ENCODE assay signal across 37 cellular contexts in the genomic region with DNA sequence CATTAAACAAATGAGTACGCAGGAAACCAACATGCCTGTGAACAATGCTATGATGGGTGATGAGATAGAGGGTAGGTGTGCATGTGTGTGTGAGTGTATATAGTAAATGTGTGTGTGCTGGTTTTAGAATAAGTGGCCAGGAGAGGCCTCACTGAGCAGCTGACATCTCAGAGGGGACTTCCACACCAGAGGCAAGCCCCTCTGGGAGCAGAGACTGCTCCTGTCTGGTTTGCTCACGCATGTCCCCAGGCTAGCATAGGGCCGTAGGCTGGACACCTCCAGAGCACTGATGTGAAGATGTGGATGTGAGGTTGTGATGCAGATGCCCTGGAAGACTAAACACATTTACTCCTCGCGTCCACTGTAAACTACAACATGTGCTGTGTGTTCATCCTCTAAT.
"Had no signal": no experiment of that assay in that cellular context is flagged by ENCODE, and none has a peak within 500 bp of the region (broad histone marks: within the 10 kb centered on the region; RNA-seq: fewer than 3 reads in every experiment).

No MANE protein-coding gene starts in this region.

- H3K36me3 ChIP-seq: adrenal gland, brain microvascular endothelial cell, breast epithelium, cardiac muscle cell had no signal

- ATAC-seq: activated CD8-positive, alpha-beta memory T cell treated with anti-CD3 and anti-CD28 coated beads, Interleukin-2, amount 10 ng/mL, durations not matched to agents 7 days and 5 days; activated CD8-positive, alpha-beta T cell treated with anti-CD3 and anti-CD28 coated beads, Interleukin-2, amount 10 ng/mL, durations not matched to agents 7 days and 5 days; activated naive CD4-positive, alpha-beta T cell treated with anti-CD3 and anti-CD28 coated beads, Interleukin-2, amount 50 U/mL, for 72 hours; body of pancreas had no signal

- H3K4me3 ChIP-seq: adrenal gland, body of pancreas, breast epithelium, cardiac muscle cell had no signal

- H3K36me3 Mint-ChIP-seq: activated CD8-positive, alpha-beta memory T cell treated with anti-CD3 and anti-CD28 coated beads, Interleukin-2, amount 10 ng/mL, durations not matched to agents 7 days and 5 days; activated naive CD4-positive, alpha-beta T cell treated with anti-CD3 and anti-CD28 coated beads, Interleukin-2, amount 50 U/mL, for 72 hours; activated naive CD8-positive, alpha-beta T cell treated with anti-CD3 and anti-CD28 coated beads, Interleukin-2, amount 10 ng/mL, durations not matched to agents 7 days and 5 days had no signal

- H3K27me3 ChIP-seq: adrenal gland, body of pancreas, brain microvascular endothelial cell, breast epithelium, cardiac muscle cell had no signal

- FAIRE-seq: astrocyte, TTC549 had no signal

- H3K4me1 Mint-ChIP-seq: activated B cell treated with CpG ODN at 0.5 μM for 24 hours; activated CD4-positive, alpha-beta memory T cell treated with anti-CD3 and anti-CD28 coated beads, Interleukin-2, amount 10 ng/mL, durations not matched to agents 7 days and 5 days; activated CD4-positive, alpha-beta T cell treated with anti-CD3 and anti-CD28 coated beads, Interleukin-2, amount 10 ng/mL, durations not matched to agents 7 days and 5 days; activated CD8-positive, alpha-beta memory T cell treated with anti-CD3 and anti-CD28 coated beads, Interleukin-2, amount 10 ng/mL, durations not matched to agents 7 days and 5 days; activated naive CD8-positive, alpha-beta T cell treated with anti-CD3 and anti-CD28 coated beads, Interleukin-2, amount 10 ng/mL, durations not matched to agents 7 days and 5 days; central memory CD8-positive, alpha-beta T cell had no signal

- H3K27ac Mint-ChIP-seq: activated B cell treated with CpG ODN at 0.5 μM for 24 hours; activated CD4-positive, alpha-beta memory T cell treated with anti-CD3 and anti-CD28 coated beads, Interleukin-2, amount 10 ng/mL, durations not matched to agents 7 days and 5 days; activated CD4-positive, alpha-beta T cell treated with anti-CD3 and anti-CD28 coated beads, Interleukin-2, amount 10 ng/mL, durations not matched to agents 7 days and 5 days; activated CD8-positive, alpha-beta memory T cell treated with anti-CD3 and anti-CD28 coated beads, Interleukin-2, amount 10 ng/mL, durations not matched to agents 7 days and 5 days; activated CD8-positive, alpha-beta T cell treated with anti-CD3 and anti-CD28 coated beads, Interleukin-2, amount 10 ng/mL, durations not matched to agents 7 days and 5 days; activated naive CD4-positive, alpha-beta T cell treated with anti-CD3 and anti-CD28 coated beads for 36 hours; activated naive CD4-positive, alpha-beta T cell treated with anti-CD3 and anti-CD28 coated beads, Interleukin-2, amount 50 U/mL, for 72 hours; activated naive CD8-positive, alpha-beta T cell treated with anti-CD3 and anti-CD28 coated beads, Interleukin-2, amount 10 ng/mL, durations not matched to agents 7 days and 5 days; activated T-cell treated with anti-CD3 and anti-CD28 coated beads, Interleukin-2, amount 50 U/mL, for 24 hours; activated T-helper 2 cell treated with anti-CD3 and anti-CD28 coated beads, Interferon-gamma antibody, Interleukin-2, Interleukin-4, amounts not matched to agents 10 μg/mL and 5 μg/mL and 100 μg/mL, durations not matched to agents 14 hours and 24 hours and 36 hours; T-helper 1 cell treated with Interleukin-12 subunit alpha and Interleukin-12 subunit beta and Interleukin-4 antibody, amounts not matched to agents 30 μg/mL and 1 μg/mL, for 36 hours; T-helper 2 cell treated with Interferon-gamma antibody and Interleukin-4, amounts not matched to agents 5 μg/mL and 100 μg/mL, for 36 hours had no signal

- H3K9me3 Mint-ChIP-seq: activated B cell treated with CpG ODN at 0.5 μM for 24 hours; activated CD4-positive, alpha-beta memory T cell treated with anti-CD3 and anti-CD28 coated beads, Interleukin-2, amount 10 ng/mL, durations not matched to agents 7 days and 5 days; activated CD4-positive, alpha-beta T cell treated with anti-CD3 and anti-CD28 coated beads, Interleukin-2, amount 10 ng/mL, durations not matched to agents 7 days and 5 days; activated naive CD4-positive, alpha-beta T cell treated with anti-CD3 and anti-CD28 coated beads for 36 hours; activated naive CD4-positive, alpha-beta T cell treated with anti-CD3 and anti-CD28 coated beads, Interleukin-2, amount 50 U/mL, for 72 hours; activated naive CD8-positive, alpha-beta T cell treated with anti-CD3 and anti-CD28 coated beads, Interleukin-2, amount 10 ng/mL, durations not matched to agents 7 days and 5 days; activated T-cell treated with anti-CD3 and anti-CD28 coated beads, Interleukin-2, amount 50 U/mL, for 24 hours; activated T-helper 2 cell treated with anti-CD3 and anti-CD28 coated beads, Interferon-gamma antibody, Interleukin-2, Interleukin-4, amounts not matched to agents 10 μg/mL and 5 μg/mL and 100 μg/mL, durations not matched to agents 14 hours and 24 hours and 36 hours; central memory CD8-positive, alpha-beta T cell; T-helper 1 cell treated with Interleukin-12 subunit alpha and Interleukin-12 subunit beta and Interleukin-4 antibody, amounts not matched to agents 30 μg/mL and 1 μg/mL, for 36 hours; T-helper 2 cell treated with Interferon-gamma antibody and Interleukin-4, amounts not matched to agents 5 μg/mL and 100 μg/mL, for 36 hours had no signal

- H3K27me3 Mint-ChIP-seq: activated B cell treated with CpG ODN at 0.5 μM for 24 hours; activated naive CD8-positive, alpha-beta T cell treated with anti-CD3 and anti-CD28 coated beads, Interleukin-2, amount 10 ng/mL, durations not matched to agents 7 days and 5 days; activated T-cell treated with anti-CD3 and anti-CD28 coated beads, Interleukin-2, amount 50 U/mL, for 24 hours had no signal

- H3K27ac ChIP-seq: adrenal gland, body of pancreas, brain microvascular endothelial cell, breast epithelium, cardiac muscle cell, VCaP had no signal

- DNase-seq: activated B cell treated with CpG ODN at 0.5 μM for 24 hours; activated CD4-positive, alpha-beta memory T cell treated with anti-CD3 and anti-CD28 coated beads, Interleukin-2, amount 10 ng/mL, durations not matched to agents 7 days and 5 days; activated CD4-positive, alpha-beta T cell treated with anti-CD3 and anti-CD28 coated beads for 48 hours; activated CD4-positive, alpha-beta T cell treated with anti-CD3 and anti-CD28 coated beads, Interleukin-2, amount 10 ng/mL, durations not matched to agents 7 days and 5 days; activated CD4-positive, alpha-beta T cell treated with anti-CD3 and anti-CD28 coated beads, Interleukin-2, amount 50 U/mL, for 48 hours; activated CD4-positive, CD25-positive, alpha-beta regulatory T cell treated with anti-CD3 and anti-CD28 coated beads, Interleukin-2, amount 50 U/mL, for 72 hours; activated CD8-positive, alpha-beta memory T cell treated with anti-CD3 and anti-CD28 coated beads for 24 hours; activated CD8-positive, alpha-beta memory T cell treated with anti-CD3 and anti-CD28 coated beads, Interleukin-2, amount 10 ng/mL, durations not matched to agents 7 days and 5 days; activated CD8-positive, alpha-beta memory T cell treated with anti-CD3 and anti-CD28 coated beads, Interleukin-2, amount 50 U/mL, for 48 hours; activated CD8-positive, alpha-beta T cell treated with anti-CD3 and anti-CD28 coated beads, Interleukin-2, amount 10 ng/mL, durations not matched to agents 7 days and 5 days; activated effector memory CD4-positive, alpha-beta T cell treated with Interleukin-2 at 50 U/mL for 16 hours; activated gamma-delta T cell; activated naive CD4-positive, alpha-beta T cell treated with anti-CD3 and anti-CD28 coated beads for 36 hours; activated naive CD4-positive, alpha-beta T cell treated with anti-CD3 and anti-CD28 coated beads, Interleukin-2, amount 50 U/mL, for 16 hours; activated naive CD8-positive, alpha-beta T cell treated with anti-CD3 and anti-CD28 coated beads, Interleukin-2, amount 10 ng/mL, durations not matched to agents 7 days and 5 days; activated T-cell treated with anti-CD3 and anti-CD28 coated beads, Interleukin-2, amount 50 U/mL, for 24 hours; activated T-cell treated with anti-CD3 and anti-CD28 coated beads, Interleukin-2, amount 50 U/mL, for 48 hours; adrenal gland; amniotic stem cell; aorta; body of pancreas; brain microvascular endothelial cell; caudate nucleus; cerebellar nuclear complex; T-helper 1 cell; T-helper 2 cell; T-helper 9 cell had no signal

- H3K4me1 ChIP-seq: adrenal gland, body of pancreas, breast epithelium had no signal

- H3K9me3 ChIP-seq: adrenal gland, body of pancreas, breast epithelium had no signal

- H3K4me3 Mint-ChIP-seq: activated B cell treated with CpG ODN at 0.5 μM for 24 hours; activated CD4-positive, alpha-beta memory T cell treated with anti-CD3 and anti-CD28 coated beads, Interleukin-2, amount 10 ng/mL, durations not matched to agents 7 days and 5 days; activated CD4-positive, alpha-beta T cell treated with anti-CD3 and anti-CD28 coated beads, Interleukin-2, amount 10 ng/mL, durations not matched to agents 7 days and 5 days; activated CD8-positive, alpha-beta memory T cell treated with anti-CD3 and anti-CD28 coated beads, Interleukin-2, amount 10 ng/mL, durations not matched to agents 7 days and 5 days; activated CD8-positive, alpha-beta T cell treated with anti-CD3 and anti-CD28 coated beads, Interleukin-2, amount 10 ng/mL, durations not matched to agents 7 days and 5 days; activated naive CD4-positive, alpha-beta T cell treated with anti-CD3 and anti-CD28 coated beads for 36 hours; activated naive CD8-positive, alpha-beta T cell treated with anti-CD3 and anti-CD28 coated beads, Interleukin-2, amount 10 ng/mL, durations not matched to agents 7 days and 5 days; activated T-cell treated with anti-CD3 and anti-CD28 coated beads, Interleukin-2, amount 50 U/mL, for 24 hours; central memory CD8-positive, alpha-beta T cell; T-helper 1 cell treated with Interleukin-12 subunit alpha and Interleukin-12 subunit beta and Interleukin-4 antibody, amounts not matched to agents 30 μg/mL and 1 μg/mL, for 36 hours; T-helper 2 cell treated with Interferon-gamma antibody and Interleukin-4, amounts not matched to agents 5 μg/mL and 100 μg/mL, for 36 hours had no signal
